ENCODE assay signal across 11 cellular contexts in the genomic region with DNA sequence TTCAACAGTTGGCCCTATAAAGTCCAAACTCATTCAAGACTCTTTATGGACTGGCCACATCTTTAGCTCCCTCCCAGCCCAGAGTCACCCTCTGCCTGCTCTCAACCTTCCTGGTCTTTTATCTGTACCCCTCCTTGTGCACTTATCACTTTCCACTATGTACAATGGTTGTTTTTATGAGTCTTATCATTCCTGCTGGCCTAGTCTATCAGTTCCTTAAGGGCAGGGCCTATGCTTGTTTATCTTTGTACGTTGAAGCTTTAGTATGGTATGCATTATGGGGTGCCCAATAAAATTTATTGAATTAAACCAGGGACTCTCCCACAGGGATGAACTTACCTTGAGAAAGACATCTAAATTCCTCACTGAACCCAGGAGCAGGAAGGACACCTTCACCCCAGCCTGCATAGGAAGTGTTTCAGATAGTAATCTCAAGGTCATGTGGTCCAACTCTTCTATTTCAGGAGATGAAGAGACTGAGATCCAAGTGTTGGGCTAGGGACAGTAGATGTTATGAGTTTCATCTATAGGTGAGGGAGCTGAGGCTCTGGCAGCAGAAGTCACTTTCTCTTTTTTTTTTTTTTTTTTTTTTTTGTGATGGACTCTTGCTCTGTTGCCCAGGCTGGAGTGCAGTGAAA. TPM values are rescaled to one million over a fixed set of nuclear protein-coding genes. Genes with fewer than 3 reads are reported as not detected.
DNase-seq lines count a peak whose midpoint lies in the region; ATAC-seq and TF ChIP-seq lines count a peak whose summit lies in the region.
"Had no signal": no experiment of that assay in that cellular context is flagged by ENCODE, and none has a peak within 500 bp of the region (broad histone marks: within the 10 kb centered on the region; RNA-seq: fewer than 3 reads in every experiment).

No MANE protein-coding gene starts in this region.

- in situ Hi-C loops in KBM-7 (cut with MboI; ENCODE audit: low pct_unique_long_range_greater_than_20kb, low sequenced_read_pairs): no loop called here

- peak overlapping the region; percentile 96 for H3K27ac Mint-ChIP-seq in CD4-positive, alpha-beta T cell
- peak overlapping the region; percentile 83 for H3K27ac Mint-ChIP-seq in activated naive CD8-positive, alpha-beta T cell

- peak overlapping the region; percentile 92 for H3K27ac ChIP-seq in CD4-positive, alpha-beta T cell (ENCODE audit: low read depth, low read length)
- H3K27ac ChIP-seq in muscle layer of duodenum (ENCODE audit: low read length): peak overlapping the region; percentile 67
- H3K27ac ChIP-seq: SJSA1 had no signal

- peak overlapping the region; percentile 58 for H3K4me3 Mint-ChIP-seq in CD4-positive, alpha-beta T cell
- H3K4me3 Mint-ChIP-seq in activated naive CD8-positive, alpha-beta T cell: peak overlapping the region; percentile 12

- no peaks in the 10 kb centered on the region for H3K36me3 Mint-ChIP-seq in CD4-positive, alpha-beta T cell (ENCODE audit: low read depth)
- no peaks in the 10 kb centered on the region for H3K36me3 Mint-ChIP-seq in activated naive CD8-positive, alpha-beta T cell

- CTCF ChIA-PET in CD4-positive, alpha-beta T cell (lab: Charles Lee): interaction anchor here (0.6 to 2.3 kb wide), 6 partner anchors 14 to 246 kb away, joined by 3 to 14 read pairs (median 6); partner anchors contain the start of gene PDCD4

- ATAC-seq in CD4-positive, alpha-beta T cell (ENCODE audit: poor library complexity): no peak
- ATAC-seq in GM21786 (IDR thresholded peaks at IDR 0.05; ENCODE audit: unreplicated experiment) (no peak), GM18861 (IDR thresholded peaks at IDR 0.05; ENCODE audit: unreplicated experiment) (no peak)

- H3K27me3 Mint-ChIP-seq in CD4-positive, alpha-beta T cell: no peaks in the 10 kb centered on the region
- no peaks in the 10 kb centered on the region for H3K27me3 Mint-ChIP-seq in activated naive CD8-positive, alpha-beta T cell

- intact Hi-C loops in CD4-positive, alpha-beta T cell (cut with DNase I, micrococcal nuclease): no loop called here

- H3K36me3 ChIP-seq in muscle layer of duodenum (ENCODE audit: control insufficient read depth in 1 of 2, insufficient read depth in 2 of 2, low read length in 2 of 2): no peaks in the 10 kb centered on the region
- H3K36me3 ChIP-seq: SJSA1 had no signal

- no peaks in the 10 kb centered on the region for H3K27me3 ChIP-seq in CD4-positive, alpha-beta T cell (ENCODE audit: control insufficient read depth, insufficient read depth, low read length)
- H3K27me3 ChIP-seq in muscle layer of duodenum (ENCODE audit: low read depth, low read length): no peaks in the 10 kb centered on the region
- H3K27me3 ChIP-seq: SJSA1 had no signal

- no peak for TF ChIP-seq CTCF in CD4-positive, alpha-beta T cell (IDR thresholded peaks at IDR 0.05)

- no peak for DNase-seq in CD4-positive, alpha-beta T cell
- DNase-seq in KBM-7: peak; percentile 34
- DNase-seq in NCI-H526 treated with DMSO at 0.1 percent for 48 hours (lab: John Stamatoyannopoulos, UW): no peak
- DNase-seq in mesenteric fat pad (ENCODE audit: low spot score): no peak
- DNase-seq: Kasumi-1, mammary epithelial cell had no signal

- peaks cover 89% of the 10 kb centered on the region for H3K4me1 Mint-ChIP-seq in CD4-positive, alpha-beta T cell (ENCODE audit: low read depth)
- peaks cover 85% of the 10 kb centered on the region for H3K4me1 Mint-ChIP-seq in activated naive CD8-positive, alpha-beta T cell (ENCODE audit: low read depth)

- peaks cover 11 to 17% of the 10 kb centered on the region in 2 donors for H3K4me1 ChIP-seq in muscle layer of duodenum (ENCODE audit: control insufficient read depth in 1 of 2, insufficient read depth in 2 of 2, low read length in 2 of 2)

- no peaks in the 10 kb centered on the region for H3K9me3 ChIP-seq in CD4-positive, alpha-beta T cell (ENCODE audit: control insufficient read depth, low read length)
- no peaks in the 10 kb centered on the region for H3K9me3 ChIP-seq in muscle layer of duodenum (ENCODE audit: control insufficient read depth in 1 of 2, low read length in 2 of 2)
- H3K9me3 ChIP-seq: SJSA1 had no signal

- H3K9me3 Mint-ChIP-seq in CD4-positive, alpha-beta T cell: no peaks in the 10 kb centered on the region
- no peaks in the 10 kb centered on the region for H3K9me3 Mint-ChIP-seq in activated naive CD8-positive, alpha-beta T cell (ENCODE audit: low read depth)

- no peak overlapping the region for H3K4me3 ChIP-seq in muscle layer of duodenum (ENCODE audit: low read depth in 1 of 2, low read length in 2 of 2)
- H3K4me3 ChIP-seq: SJSA1 had no signal

- POLR2A ChIA-PET in CD4-positive, alpha-beta T cell (lab: Charles Lee): interaction anchor here (0.9 to 6.8 kb wide), 13 partner anchors 9 to 61 kb away, joined by 3 to 102 read pairs (median 7); partner anchors contain the start of genes BBIP1, PDCD4 and SHOC2

RNA-seq across cellular contexts. Expression of gene PDCD4, which starts 13.3 kb away (rescaled TPM):
- total RNA-seq in CD4-positive, alpha-beta T cell: 100 to 1,000 TPM; 352 to 358 TPM
- 146 TPM for total RNA-seq in mesenteric fat pad
